In the genomic region with DNA sequence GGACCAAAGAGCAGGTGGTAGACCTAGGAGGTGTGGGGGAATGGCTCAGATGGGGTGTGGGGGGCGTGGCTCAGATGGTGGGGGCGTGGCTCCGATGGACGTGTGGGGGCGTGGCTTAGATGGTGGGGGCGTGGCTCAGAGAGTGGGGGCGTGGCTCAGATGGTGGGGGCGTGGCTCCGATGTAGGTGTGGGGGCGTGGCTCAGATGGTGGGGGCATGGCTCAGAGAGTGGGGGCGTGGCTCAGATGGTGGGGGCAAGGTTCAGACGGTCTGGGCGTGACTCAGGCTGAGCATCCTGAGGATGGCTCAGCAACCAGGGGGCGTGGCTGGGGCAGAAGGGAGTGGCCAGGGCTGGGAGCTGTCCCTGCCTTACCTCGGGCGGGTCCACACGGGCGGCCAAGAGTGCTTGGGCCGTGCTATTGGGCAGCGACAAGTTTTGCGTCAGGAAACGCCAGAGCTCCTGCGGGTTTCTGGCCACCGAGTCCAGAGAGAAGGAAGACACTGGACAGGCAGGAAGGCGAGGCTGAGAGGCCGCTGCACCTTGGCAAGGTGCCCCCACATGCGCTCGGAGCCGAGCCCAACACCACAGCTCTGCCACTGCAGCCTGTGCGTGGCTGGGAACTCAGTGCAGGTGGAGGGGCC, we compare ENCODE assay signal across 6 cellular contexts. TPM values are rescaled to one million over a fixed set of nuclear protein-coding genes. Genes with fewer than 3 reads are reported as not detected.
DNase-seq lines count a peak whose midpoint lies in the region; ATAC-seq and TF ChIP-seq lines count a peak whose summit lies in the region.

No MANE protein-coding gene starts in this region.

- intact Hi-C loops in dorsolateral prefrontal cortex (cut with DNase I) = no loop called here

- CTCF ChIA-PET in HEK293T (lab: Yijun Ruan, JAX) = interaction anchor here (1.2 to 1.9 kb wide), 2 partner anchors 14 to 74 kb away, joined by 5 read pairs; no protein-coding TSS in a partner anchor

- H3K4me1 Mint-ChIP-seq in T-helper 2 cell treated with Interferon-gamma antibody and Interleukin-4, amounts not matched to agents 5 μg/mL and 100 μg/mL, for 36 hours (ENCODE audit: low read depth) = peaks cover 3% of the 10 kb centered on the region
- peaks cover 5% of the 10 kb centered on the region for H3K4me1 Mint-ChIP-seq in osteocyte (ENCODE audit: unreplicated experiment)

- H3K27me3 Mint-ChIP-seq in T-helper 2 cell treated with Interferon-gamma antibody and Interleukin-4, amounts not matched to agents 5 μg/mL and 100 μg/mL, for 36 hours (ENCODE audit: low read depth) = no peaks in the 10 kb centered on the region
- H3K27me3 Mint-ChIP-seq in osteocyte (ENCODE audit: unreplicated experiment) = no peaks in the 10 kb centered on the region

- DNase-seq in HEK293T (ENCODE audit: extremely low spot score) = peak; percentile 94
- DNase-seq in T-helper 2 cell treated with Interferon-gamma antibody and Interleukin-4, amounts not matched to agents 5 μg/mL and 100 μg/mL, for 36 hours (ENCODE audit: low spot score) = peak; percentile 75
- DNase-seq in dorsolateral prefrontal cortex = peak in 9 of 10 donors; percentile 74 to 95 (median 91)
- peak; percentile 31 to 64 for DNase-seq in stimulated activated CD4-positive, alpha-beta T cell treated with anti-CD3 and anti-CD28 coated beads, Interleukin-15, amount 100 ng/mL, for 1 hour (ENCODE audit: low read depth in 1 of 2, low spot score in 1 of 2)
- DNase-seq in osteocyte (ENCODE audit: extremely low spot score, unreplicated experiment) = no peak

- ATAC-seq in HG02763 (IDR thresholded peaks at IDR 0.05; ENCODE audit: unreplicated experiment) = no peak

- H3K4me3 ChIP-seq in dorsolateral prefrontal cortex = peak overlapping the region in 24 of 59 donors; percentile 4 to 94 (median 82)

- no peaks in the 10 kb centered on the region for H3K36me3 Mint-ChIP-seq in T-helper 2 cell treated with Interferon-gamma antibody and Interleukin-4, amounts not matched to agents 5 μg/mL and 100 μg/mL, for 36 hours (ENCODE audit: low read depth)
- peaks cover 2% of the 10 kb centered on the region for H3K36me3 Mint-ChIP-seq in osteocyte (ENCODE audit: unreplicated experiment)

- H3K4me3 Mint-ChIP-seq in T-helper 2 cell treated with Interferon-gamma antibody and Interleukin-4, amounts not matched to agents 5 μg/mL and 100 μg/mL, for 36 hours = no peak overlapping the region
- H3K4me3 Mint-ChIP-seq in osteocyte (ENCODE audit: unreplicated experiment) = no peak overlapping the region

- no peaks in the 10 kb centered on the region for H3K9me3 Mint-ChIP-seq in T-helper 2 cell treated with Interferon-gamma antibody and Interleukin-4, amounts not matched to agents 5 μg/mL and 100 μg/mL, for 36 hours
- no peaks in the 10 kb centered on the region for H3K9me3 Mint-ChIP-seq in osteocyte (ENCODE audit: unreplicated experiment)

- no peaks in the 10 kb centered on the region for H3K27me3 ChIP-seq in dorsolateral prefrontal cortex

- TF ChIP-seq CTCF in dorsolateral prefrontal cortex (IDR thresholded peaks at IDR 0.05 in 54 of 56, conservative IDR thresholded peaks at IDR 0.05 in 2 of 56; ENCODE audit: low read depth in 1 of 56, partially characterized antibody in 56 of 56) (peak in 12 of 56 donors; percentile 6 to 43 (median 20)), osteocyte (IDR thresholded peaks at IDR 0.05) (no peak)

- peak overlapping the region; percentile 82 to 100 (median 99) for H3K27ac ChIP-seq in dorsolateral prefrontal cortex

- no peak overlapping the region for H3K27ac Mint-ChIP-seq in T-helper 2 cell treated with Interferon-gamma antibody and Interleukin-4, amounts not matched to agents 5 μg/mL and 100 μg/mL, for 36 hours
- H3K27ac Mint-ChIP-seq in osteocyte (ENCODE audit: unreplicated experiment) = no peak overlapping the region

- POLR2A ChIA-PET in HEK293T (lab: Yijun Ruan, JAX) = interaction anchor here (1.2 kb wide), 1 partner anchor 29 kb away, joined by 3 read pairs; no protein-coding TSS in a partner anchor

TF ChIP-seq in HEK293T, 16 proteins besides CTCF, POLR2A, EP300 and RAD21:
- TF ChIP-seq HDGF (IDR thresholded peaks at IDR 0.05; ENCODE audit: borderline replicate concordance) (0 out of 2 replicates have a peak, but pooled peaks have one; percentile 28), LEF1 (IDR thresholded peaks at IDR 0.05; ENCODE audit: borderline replicate concordance) (no peak)

RNA-seq across cellular contexts. Expression of a gene that starts 5.9 kb away (rescaled TPM):
- total RNA-seq in dorsolateral prefrontal cortex (1,000 to 10,000 TPM in 22 of 120 experiments, 100 to 1,000 TPM in 98; 266 to 2,644 (median 606) TPM), osteocyte (47.6 and 55.1 TPM in 2 replicates)

RNA-seq across cellular contexts. Expression of a gene that starts 9.8 kb away (rescaled TPM):
- total RNA-seq in dorsolateral prefrontal cortex (1 to 10 TPM in 3 of 120 experiments, under 1 TPM in 54, not detected in 63; 0.14 to 1.7 (median 0.33) TPM), osteocyte (0.13 TPM in 1 of 2 replicates, not detected in the other)

RNA-seq across cellular contexts. Expression of a gene that starts 23.9 kb away (rescaled TPM):
- 100 to 1,000 TPM; 142 to 297 (median 214) TPM for total RNA-seq in dorsolateral prefrontal cortex
- total RNA-seq in osteocyte = 84.4 and 91.0 TPM in 2 replicates

RNA-seq across cellular contexts. Expression of a gene that starts 25.7 kb away (rescaled TPM):
- total RNA-seq in dorsolateral prefrontal cortex (1 to 10 TPM in 30 of 120 experiments, under 1 TPM in 28, not detected in 62; 0.47 to 3.2 (median 1.0) TPM), osteocyte (0.52 TPM in 1 of 2 replicates, not detected in the other)

RNA-seq across cellular contexts. Expression of a gene that starts 29.9 kb away (rescaled TPM):
- total RNA-seq in dorsolateral prefrontal cortex (10 to 100 TPM; 30.9 to 76.1 (median 46.1) TPM), osteocyte (38.5 and 51.4 TPM in 2 replicates)
